Comparison of ENCODE assay signal across 8 cellular contexts in genomic region chr3:61371123-61371522, GRCh38.
DNase-seq lines count a peak whose midpoint lies in the region; ATAC-seq and TF ChIP-seq lines count a peak whose summit lies in the region.

No MANE protein-coding gene starts in this region.

- intact Hi-C loops in CD8-positive, alpha-beta T cell (cut with DNase I, micrococcal nuclease): no loop called here

- ATAC-seq in CD8-positive, alpha-beta T cell: no peak
- peak; percentile 67 for ATAC-seq in GM18909 (IDR thresholded peaks at IDR 0.05; ENCODE audit: poor library complexity, unreplicated experiment)
- no peak for ATAC-seq in HG02970 (IDR thresholded peaks at IDR 0.05; ENCODE audit: low FRiP score, unreplicated experiment)
- ATAC-seq in HG03565 (IDR thresholded peaks at IDR 0.05; ENCODE audit: unreplicated experiment): no peak

- no peaks in the 10 kb centered on the region for H3K27me3 ChIP-seq in CD8-positive, alpha-beta T cell (ENCODE audit: insufficient read depth, low read length)
- no peaks in the 10 kb centered on the region for H3K27me3 ChIP-seq in fibroblast of lung (ENCODE audit: control insufficient read depth, insufficient read depth, low read length)

- no peaks in the 10 kb centered on the region for H3K36me3 Mint-ChIP-seq in CD8-positive, alpha-beta T cell

- DNase-seq in CD8-positive, alpha-beta T cell: no peak
- peak; percentile 24 for DNase-seq in NOMO-1 treated with DMSO at 0.1 percent for 48 hours (lab: John Stamatoyannopoulos, UW; ENCODE audit: unreplicated experiment)
- DNase-seq in fibroblast of lung (ENCODE audit: low read depth in 2 of 2): peak; percentile 1 to 28
- DNase-seq in cerebellar cortex (ENCODE audit: low spot score): no peak
- DNase-seq in effector CD4-positive, alpha-beta T cell: no peak

- H3K9me3 ChIP-seq in CD8-positive, alpha-beta T cell (ENCODE audit: low read length): no peaks in the 10 kb centered on the region
- H3K9me3 ChIP-seq in fibroblast of lung (ENCODE audit: control insufficient read depth, insufficient read depth, low read depth, low read length): no peaks in the 10 kb centered on the region

- H3K4me3 Mint-ChIP-seq in CD8-positive, alpha-beta T cell: no peak overlapping the region

- no peak overlapping the region for H3K4me2 ChIP-seq in fibroblast of lung (ENCODE audit: extremely low read depth, insufficient read depth, low read length)

- H3K27me3 Mint-ChIP-seq in CD8-positive, alpha-beta T cell (ENCODE audit: low read depth): no peaks in the 10 kb centered on the region

- no peaks in the 10 kb centered on the region for H3K4me1 Mint-ChIP-seq in CD8-positive, alpha-beta T cell (ENCODE audit: low read depth)

- H3K4me1 ChIP-seq in CD8-positive, alpha-beta T cell (ENCODE audit: insufficient read depth, low read length): no peaks in the 10 kb centered on the region
- H3K4me1 ChIP-seq in fibroblast of lung (ENCODE audit: control insufficient read depth, extremely low read depth, insufficient read depth, low read length): no peaks in the 10 kb centered on the region

- H3K79me2 ChIP-seq in fibroblast of lung (ENCODE audit: control insufficient read depth, insufficient read depth, low read length): no peaks in the 10 kb centered on the region

- POLR2A ChIA-PET in CD8-positive, alpha-beta T cell (lab: Charles Lee): no interaction called here

- no peak overlapping the region for H3K4me3 ChIP-seq in CD8-positive, alpha-beta T cell (ENCODE audit: low read depth, low read length)
- no peak overlapping the region for H3K4me3 ChIP-seq in fibroblast of lung (replicated peaks in 1 of 4; ENCODE audit: control extremely low read depth in 1 of 4, insufficient read depth in 1 of 4, low read depth in 3 of 4, low read length in 4 of 4)

- H4K20me1 ChIP-seq in fibroblast of lung (ENCODE audit: control insufficient read depth, extremely low read depth, insufficient read depth, low read length): no peaks in the 10 kb centered on the region

- no peak overlapping the region for H3K9ac ChIP-seq in fibroblast of lung (ENCODE audit: insufficient read depth, low read length)

- H2AFZ ChIP-seq in fibroblast of lung (ENCODE audit: low read length): no peak overlapping the region

- H3K36me3 ChIP-seq in CD8-positive, alpha-beta T cell (ENCODE audit: insufficient read depth, low read length): no peaks in the 10 kb centered on the region
- H3K36me3 ChIP-seq in fibroblast of lung (ENCODE audit: control insufficient read depth, insufficient read depth, low read length): no peaks in the 10 kb centered on the region

- no peak overlapping the region for H3K27ac ChIP-seq in CD8-positive, alpha-beta T cell (ENCODE audit: low read depth, low read length)
- H3K27ac ChIP-seq in fibroblast of lung (ENCODE audit: insufficient read depth, low read length): no peak overlapping the region

- CTCF ChIA-PET in CD8-positive, alpha-beta T cell (lab: Charles Lee): interaction anchor here (0.8 to 1.0 kb wide), 2 partner anchors 11 to 1796 kb away, joined by 3 read pairs; no protein-coding TSS in a partner anchor

- no peak overlapping the region for H3K27ac Mint-ChIP-seq in CD8-positive, alpha-beta T cell

- TF ChIP-seq CTCF in CD8-positive, alpha-beta T cell (IDR thresholded peaks at IDR 0.05): peak; percentile 29
- peak; percentile 21 to 60 for TF ChIP-seq CTCF in fibroblast of lung (conservative IDR thresholded peaks at IDR 0.05 in 1 of 2, IDR thresholded peaks at IDR 0.05 in 1 of 2; ENCODE audit: low read depth in 1 of 2, low read length in 2 of 2)

- H3K9me3 Mint-ChIP-seq in CD8-positive, alpha-beta T cell: no peaks in the 10 kb centered on the region

Comparison
In these comparisons a context has a peak if more than half of its experiments do, and no peak if none do; other contexts are left out.
1. DNase-seq: peak in NOMO-1 treated with DMSO at 0.1 percent for 48 hours (single experiment) and fibroblast of lung (2 of 2); none in CD8-positive, alpha-beta T cell (0 of 7), cerebellar cortex (single experiment) and effector CD4-positive, alpha-beta T cell (single experiment).